ENCODE assay signal across 8 cellular contexts in genomic region chr11:66855574-66856495, GRCh38. TPM values are rescaled to one million over a fixed set of nuclear protein-coding genes. Genes with fewer than 3 reads are reported as not detected.
DNase-seq lines count a peak whose midpoint lies in the region; ATAC-seq and TF ChIP-seq lines count a peak whose summit lies in the region.

No MANE protein-coding gene starts in this region.

- H3K4me1 Mint-ChIP-seq in CD4-positive, CD25-positive, alpha-beta regulatory T cell = peaks cover 0 to 17% (median 7%) of the 10 kb centered on the region in 4 donors
- H3K4me1 Mint-ChIP-seq in activated CD8-positive, alpha-beta memory T cell treated with anti-CD3 and anti-CD28 coated beads, Interleukin-2, amount 10 ng/mL, durations not matched to agents 7 days and 5 days = peaks cover 18% of the 10 kb centered on the region

- H3K9me3 ChIP-seq in CD4-positive, CD25-positive, alpha-beta regulatory T cell (ENCODE audit: control insufficient read depth in 2 of 2, low read length in 2 of 2) = no peaks in the 10 kb centered on the region
- H3K9me3 ChIP-seq in mononuclear cell (ENCODE audit: low read depth, low read length) = no peaks in the 10 kb centered on the region

- peak in 2 of 3 donors; percentile 81 to 90 for DNase-seq in CD4-positive, CD25-positive, alpha-beta regulatory T cell
- DNase-seq in NCI-H82 (lab: John Stamatoyannopoulos, UW) (peak; percentile 94), epithelial cell of esophagus (ENCODE audit: low read depth) (peak; percentile 66)
- peak; percentile 94 for DNase-seq in activated CD8-positive, alpha-beta memory T cell treated with anti-CD3 and anti-CD28 coated beads, Interleukin-2, amount 10 ng/mL, durations not matched to agents 7 days and 5 days
- DNase-seq in stimulated activated CD8-positive, alpha-beta memory T cell treated with anti-CD3 and anti-CD28 coated beads, Interleukin-4, amount 100 ng/mL, for 1 hour (ENCODE audit: low read depth in 2 of 2, low spot score in 1 of 2) = peak; percentile 37 to 60

- H3K27me3 ChIP-seq in CD4-positive, CD25-positive, alpha-beta regulatory T cell (ENCODE audit: control insufficient read depth, insufficient read depth, low read length) = no peaks in the 10 kb centered on the region
- H3K27me3 ChIP-seq in mononuclear cell (ENCODE audit: insufficient read depth, low read length) = no peaks in the 10 kb centered on the region

- H3K27ac Mint-ChIP-seq in CD4-positive, CD25-positive, alpha-beta regulatory T cell = peak overlapping the region; percentile 32 to 84 (median 67)
- H3K27ac Mint-ChIP-seq in activated CD8-positive, alpha-beta memory T cell treated with anti-CD3 and anti-CD28 coated beads, Interleukin-2, amount 10 ng/mL, durations not matched to agents 7 days and 5 days = peak overlapping the region; percentile 82

- peak overlapping the region; percentile 71 for H3K27ac ChIP-seq in CD4-positive, CD25-positive, alpha-beta regulatory T cell (ENCODE audit: insufficient read depth, low read length, poor library complexity, severe bottlenecking)

- H3K4me3 Mint-ChIP-seq in CD4-positive, CD25-positive, alpha-beta regulatory T cell = peak overlapping the region; percentile 69 to 92 (median 84)
- H3K4me3 Mint-ChIP-seq in activated CD8-positive, alpha-beta memory T cell treated with anti-CD3 and anti-CD28 coated beads, Interleukin-2, amount 10 ng/mL, durations not matched to agents 7 days and 5 days = peak overlapping the region; percentile 82

- no peak for TF ChIP-seq CTCF in epithelial cell of esophagus (IDR thresholded peaks at IDR 0.05; ENCODE audit: insufficient read depth, low read depth, low read length, missing control alignments)

- no peaks in the 10 kb centered on the region for H3K9me3 Mint-ChIP-seq in CD4-positive, CD25-positive, alpha-beta regulatory T cell
- no peaks in the 10 kb centered on the region for H3K9me3 Mint-ChIP-seq in activated CD8-positive, alpha-beta memory T cell treated with anti-CD3 and anti-CD28 coated beads, Interleukin-2, amount 10 ng/mL, durations not matched to agents 7 days and 5 days (ENCODE audit: low read depth)

- no peaks in the 10 kb centered on the region for H3K36me3 ChIP-seq in CD4-positive, CD25-positive, alpha-beta regulatory T cell (ENCODE audit: control insufficient read depth, insufficient read depth, low read length)

- CTCF ChIA-PET in activated CD8-positive, alpha-beta memory T cell treated with anti-CD3 and anti-CD28 coated beads, Interleukin-2, amount 10 ng/mL, durations not matched to agents 7 days and 5 days (lab: Charles Lee) = interaction anchor here (0.6 to 2.9 kb wide), 7 partner anchors 10 to 178 kb away, joined by 3 to 9 read pairs (median 3); partner anchors contain the start of genes RBM4B and RCE1

- H3K36me3 Mint-ChIP-seq in CD4-positive, CD25-positive, alpha-beta regulatory T cell = no peaks in the 10 kb centered on the region
- H3K36me3 Mint-ChIP-seq in activated CD8-positive, alpha-beta memory T cell treated with anti-CD3 and anti-CD28 coated beads, Interleukin-2, amount 10 ng/mL, durations not matched to agents 7 days and 5 days = no peaks in the 10 kb centered on the region

- peaks cover 19% of the 10 kb centered on the region for H3K4me1 ChIP-seq in CD4-positive, CD25-positive, alpha-beta regulatory T cell (ENCODE audit: control insufficient read depth, insufficient read depth, low read length, poor library complexity, severe bottlenecking)
- H3K4me1 ChIP-seq in mononuclear cell (ENCODE audit: insufficient read depth, low read length) = peaks cover 10% of the 10 kb centered on the region

- H3K4me3 ChIP-seq in CD4-positive, CD25-positive, alpha-beta regulatory T cell (ENCODE audit: low read depth, low read length) = peak overlapping the region; percentile 71
- H3K4me3 ChIP-seq in epithelial cell of esophagus (ENCODE audit: low read length) (peak overlapping the region; percentile 59), mononuclear cell (ENCODE audit: low read length) (peak overlapping the region; percentile 52)

- H3K27me3 Mint-ChIP-seq in CD4-positive, CD25-positive, alpha-beta regulatory T cell = no peaks in the 10 kb centered on the region
- H3K27me3 Mint-ChIP-seq in activated CD8-positive, alpha-beta memory T cell treated with anti-CD3 and anti-CD28 coated beads, Interleukin-2, amount 10 ng/mL, durations not matched to agents 7 days and 5 days = no peaks in the 10 kb centered on the region

- ATAC-seq in CD4-positive, CD25-positive, alpha-beta regulatory T cell (ENCODE audit: low read depth in 2 of 2) = peak; percentile 73 to 79
- peak; percentile 51 for ATAC-seq in GM19395 (IDR thresholded peaks at IDR 0.05; ENCODE audit: unreplicated experiment)
- peak; percentile 47 for ATAC-seq in HG03565 (IDR thresholded peaks at IDR 0.05; ENCODE audit: unreplicated experiment)
- ATAC-seq in activated CD8-positive, alpha-beta memory T cell treated with anti-CD3 and anti-CD28 coated beads, Interleukin-2, amount 10 ng/mL, durations not matched to agents 7 days and 5 days = peak; percentile 89

RNA-seq across cellular contexts. Expression of gene LRFN4, which starts 1.0 kb away (rescaled TPM):
- total RNA-seq in CD4-positive, CD25-positive, alpha-beta regulatory T cell = 8.0 TPM
- 1 to 10 TPM in 3 of 4 donors, under 1 TPM in 1; 0.87 to 1.8 (median 1.3) TPM for polyA plus RNA-seq in CD4-positive, CD25-positive, alpha-beta regulatory T cell
- 10 to 100 TPM; 29.0 to 29.8 TPM for total RNA-seq in activated CD8-positive, alpha-beta memory T cell treated with anti-CD3 and anti-CD28 coated beads, Interleukin-2, amount 10 ng/mL, durations not matched to agents 7 days and 5 days
- total RNA-seq in mononuclear cell = 2.1 TPM

RNA-seq across cellular contexts. Expression of gene RCE1, which starts 12.6 kb away (rescaled TPM):
- total RNA-seq in CD4-positive, CD25-positive, alpha-beta regulatory T cell = 45.6 TPM
- 10 to 100 TPM; 20.6 to 26.0 (median 21.6) TPM for polyA plus RNA-seq in CD4-positive, CD25-positive, alpha-beta regulatory T cell
- 10 to 100 TPM; 24.1 to 25.7 TPM for total RNA-seq in activated CD8-positive, alpha-beta memory T cell treated with anti-CD3 and anti-CD28 coated beads, Interleukin-2, amount 10 ng/mL, durations not matched to agents 7 days and 5 days
- total RNA-seq in mononuclear cell = 20.9 TPM

Comparison
In these comparisons a context has a peak if more than half of its experiments do, and no peak if none do; other contexts are left out.
1. Peak in every context shown above with its lines: DNase-seq, ATAC-seq, H3K4me3 ChIP-seq and H3K27ac ChIP-seq.